Comparison of ENCODE assay signal across 12 cellular contexts in genomic region chr2:135299165-135299564, GRCh38.
A peak's percentile ranks its signal among the peaks of the same experiment; 100 is the strongest.
DNase-seq lines count a peak whose midpoint lies in the region; ATAC-seq and TF ChIP-seq lines count a peak whose summit lies in the region.
"Had no signal": no experiment of that assay in that cellular context is flagged by ENCODE, and none has a peak within 500 bp of the region (broad histone marks: within the 10 kb centered on the region; RNA-seq: fewer than 3 reads in every experiment).

No MANE protein-coding gene starts in this region.

- no peak overlapping the region for H3K27ac Mint-ChIP-seq in T-helper 2 cell treated with Interferon-gamma antibody and Interleukin-4, amounts not matched to agents 5 μg/mL and 100 μg/mL, for 36 hours
- H3K27ac Mint-ChIP-seq: CD4-positive, alpha-beta T cell had no signal

- H3K9me3 Mint-ChIP-seq in T-helper 2 cell treated with Interferon-gamma antibody and Interleukin-4, amounts not matched to agents 5 μg/mL and 100 μg/mL, for 36 hours: peaks cover 4% of the 10 kb centered on the region

- peaks cover 6% of the 10 kb centered on the region for H3K36me3 Mint-ChIP-seq in T-helper 2 cell treated with Interferon-gamma antibody and Interleukin-4, amounts not matched to agents 5 μg/mL and 100 μg/mL, for 36 hours (ENCODE audit: low read depth)

- no peaks in the 10 kb centered on the region for H3K27me3 Mint-ChIP-seq in T-helper 2 cell treated with Interferon-gamma antibody and Interleukin-4, amounts not matched to agents 5 μg/mL and 100 μg/mL, for 36 hours (ENCODE audit: low read depth)
- H3K27me3 Mint-ChIP-seq: CD4-positive, alpha-beta T cell had no signal

- peak; percentile 3 for DNase-seq in EL
- DNase-seq in NCI-H82 treated with DMSO at 0.1 percent for 48 hours (lab: John Stamatoyannopoulos, UW; ENCODE audit: unreplicated experiment): peak; percentile 93
- DNase-seq in epithelial cell of esophagus (ENCODE audit: low read depth): peak; percentile 49
- DNase-seq in retina: peak; percentile 3
- DNase-seq in NCI-H1694 (lab: John Stamatoyannopoulos, UW): no peak
- DNase-seq in T-helper 2 cell treated with Interferon-gamma antibody and Interleukin-4, amounts not matched to agents 5 μg/mL and 100 μg/mL, for 36 hours (ENCODE audit: low spot score): no peak
- DNase-seq: CD4-positive, alpha-beta T cell; NCI-H1105; NCI-H1694 treated with DMSO at 0.1 percent for 48 hours; NCI-H446 had no signal

- H3K4me1 Mint-ChIP-seq in T-helper 2 cell treated with Interferon-gamma antibody and Interleukin-4, amounts not matched to agents 5 μg/mL and 100 μg/mL, for 36 hours (ENCODE audit: low read depth): peaks cover 7% of the 10 kb centered on the region

- ATAC-seq in GM19452 (IDR thresholded peaks at IDR 0.05; ENCODE audit: unreplicated experiment): no peak

- no peak overlapping the region for H3K4me3 ChIP-seq in epithelial cell of esophagus (ENCODE audit: low read length)
- H3K4me3 ChIP-seq: GM12878 had no signal

- no peak overlapping the region for H3K4me3 Mint-ChIP-seq in T-helper 2 cell treated with Interferon-gamma antibody and Interleukin-4, amounts not matched to agents 5 μg/mL and 100 μg/mL, for 36 hours
- H3K4me3 Mint-ChIP-seq: CD4-positive, alpha-beta T cell had no signal

- TF ChIP-seq CTCF in epithelial cell of esophagus (IDR thresholded peaks at IDR 0.05; ENCODE audit: insufficient read depth, low read depth, low read length, missing control alignments): no peak

Comparison
In these comparisons a context has a peak if more than half of its experiments do, and no peak if none do; other contexts are left out.
1. DNase-seq: peak in EL (single experiment), NCI-H82 treated with DMSO at 0.1 percent for 48 hours (single experiment), epithelial cell of esophagus (single experiment) and retina (single experiment); none in NCI-H1694 (single experiment) and T-helper 2 cell treated with Interferon-gamma antibody and Interleukin-4, amounts not matched to agents 5 μg/mL and 100 μg/mL, for 36 hours (single experiment).